In genomic region chr5:17228833-17229291, GRCh38 we compare ENCODE assay signal across 8 cellular contexts. TPM values are rescaled to one million over a fixed set of nuclear protein-coding genes. Genes with fewer than 3 reads are reported as not detected.
A peak's percentile ranks its signal among the peaks of the same experiment; 100 is the strongest.
DNase-seq lines count a peak whose midpoint lies in the region; ATAC-seq, FAIRE-seq and TF ChIP-seq lines count a peak whose summit lies in the region.

No MANE protein-coding gene starts in this region.

- H2AFZ ChIP-seq in GM23338 (no peak overlapping the region), MM.1S (ENCODE audit: low read length) (no peak overlapping the region)

- FAIRE-seq in RCC 7860 (lab: Jason Lieb, UNC), result no peak

- H3K4me1 Mint-ChIP-seq in GM23338, result peaks cover 37% of the 10 kb centered on the region

- TF ChIP-seq CTCF in GM23338 (conservative IDR thresholded peaks at IDR 0.05; ENCODE audit: low read depth in 2 of 2) (no peak), MM.1S (IDR thresholded peaks at IDR 0.05; ENCODE audit: low read length) (no peak)

- H3K9me3 Mint-ChIP-seq in GM23338, result no peaks in the 10 kb centered on the region; the same call in 2 of the 3 replicates

- H3K36me3 ChIP-seq in GM23338 (ENCODE audit: insufficient read depth), result no peaks in the 10 kb centered on the region
- H3K36me3 ChIP-seq in MM.1S (replicated peaks; ENCODE audit: insufficient read depth, low read length), result no peaks in the 10 kb centered on the region

- 0 out of 2 replicates have a peak overlapping the region, but pooled peaks have one; percentile 22 for H3K27ac Mint-ChIP-seq in GM23338

- H3K4me3 ChIP-seq in GM23338, result no peak overlapping the region
- no peak overlapping the region for H3K4me3 ChIP-seq in MM.1S (ENCODE audit: low read length)

- no peak overlapping the region for H3K9ac ChIP-seq in MM.1S (ENCODE audit: low read length)

- H3K27me3 ChIP-seq in GM23338 (ENCODE audit: insufficient read depth) (no peaks in the 10 kb centered on the region), MM.1S (replicated peaks; ENCODE audit: insufficient read depth, low read length) (no peaks in the 10 kb centered on the region)

- H3K4me1 ChIP-seq in GM23338 (ENCODE audit: insufficient read depth), result peaks cover 19% of the 10 kb centered on the region
- H3K4me1 ChIP-seq in MM.1S (ENCODE audit: low read length), result peaks cover 3% of the 10 kb centered on the region

- H3K9me2 ChIP-seq in GM23338 (ENCODE audit: insufficient read depth), result no peaks in the 10 kb centered on the region
- H3K9me2 ChIP-seq in MM.1S (replicated peaks; ENCODE audit: insufficient read depth, low read length), result no peaks in the 10 kb centered on the region

- H3F3A ChIP-seq in GM23338 (replicated peaks; ENCODE audit: low read depth), result no peaks in the 10 kb centered on the region
- no peaks in the 10 kb centered on the region for H3F3A ChIP-seq in MM.1S (ENCODE audit: insufficient read depth, low read length)

- no peak for DNase-seq in GM23338 (ENCODE audit: low spot score)
- DNase-seq in NCI-H2107 treated with DMSO at 0.1 percent for 48 hours (lab: John Stamatoyannopoulos, UW; ENCODE audit: unreplicated experiment), result peak; percentile 86
- DNase-seq in islet precursor cell, result peak; percentile 37
- DNase-seq in MM.1S, result no peak
- DNase-seq in NCI-H2029 (lab: John Stamatoyannopoulos, UW), result no peak
- DNase-seq in RCC 7860 (ENCODE audit: low spot score), result no peak
- DNase-seq in NK-92 treated with Interleukin-12 subunit alpha and Interleukin-12 subunit beta, amount 100 ng/mL, for 24 hours (lab: John Stamatoyannopoulos, UW), result no peak

- ATAC-seq in GM18502 (IDR thresholded peaks at IDR 0.05; ENCODE audit: poor library complexity, unreplicated experiment), result peak; percentile 69
- ATAC-seq in GM23338, result no peak

- H3K79me2 ChIP-seq in GM23338 (replicated peaks; ENCODE audit: insufficient read depth) (peaks cover 93% of the 10 kb centered on the region), MM.1S (ENCODE audit: low read length) (peaks cover 91% of the 10 kb centered on the region)

- H3K4me3 Mint-ChIP-seq in GM23338, result no peak overlapping the region

- H3K9me3 ChIP-seq in MM.1S (replicated peaks; ENCODE audit: insufficient read depth, low read length), result no peaks in the 10 kb centered on the region

- H3K4me2 ChIP-seq in GM23338 (no peak overlapping the region), MM.1S (ENCODE audit: low read depth, low read length) (no peak overlapping the region)

- H3K36me3 Mint-ChIP-seq in GM23338 (ENCODE audit: low read depth), result peaks cover 35% of the 10 kb centered on the region

- peaks cover 24% of the 10 kb centered on the region for H4K20me1 ChIP-seq in GM23338 (replicated peaks; ENCODE audit: insufficient read depth)
- no peaks in the 10 kb centered on the region for H4K20me1 ChIP-seq in MM.1S (ENCODE audit: insufficient read depth, low read length)

- 0 out of 2 replicates have a peak overlapping the region, but pooled peaks have one; percentile 14 for H3K27ac ChIP-seq in GM23338 (ENCODE audit: low read depth)
- H3K27ac ChIP-seq in MM.1S (ENCODE audit: low read length), result no peak overlapping the region

- peaks cover 2% of the 10 kb centered on the region for H3K27me3 Mint-ChIP-seq in GM23338 (ENCODE audit: insufficient read depth, low read depth, poor library complexity)

TF ChIP-seq in GM23338, 12 proteins besides CTCF, POLR2A, EP300 and RAD21 (continues in another document):
- TF ChIP-seq JUNB (IDR thresholded peaks at IDR 0.05; ENCODE audit: unreplicated experiment) (no peak), EZH2 (IDR thresholded peaks at IDR 0.05; ENCODE audit: low read depth, unreplicated experiment) (no peak), ZNF331 (CRISPR knock-in tag; IDR thresholded peaks at IDR 0.05; ENCODE audit: low read depth) (no peak), ZNF462 (CRISPR knock-in tag; IDR thresholded peaks at IDR 0.05) (no peak), ZNF114 (CRISPR knock-in tag; IDR thresholded peaks at IDR 0.05) (no peak), ETS1 (IDR thresholded peaks at IDR 0.05) (no peak), STAT1 (IDR thresholded peaks at IDR 0.05; ENCODE audit: unreplicated experiment) (no peak), EZH2phosphoT487 (IDR thresholded peaks at IDR 0.05; ENCODE audit: unreplicated experiment) (no peak)

RNA-seq across cellular contexts. Expression of gene BASP1, which starts 11.4 kb away (rescaled TPM):
- total RNA-seq in GM23338 (2014; rRNA removed; shearing (Covaris generic)), result 89.4 and 114 TPM in 2 replicates
- 84.2 and 87.5 TPM in 2 replicates for polyA plus RNA-seq in GM23338 (2016; fragmentation: Nextera tagmentation; extraction: Ambion mirVana)

Comparison
In these comparisons a context has a peak if more than half of its experiments do, and no peak if none do; other contexts are left out.
1. DNase-seq: peak in NCI-H2107 treated with DMSO at 0.1 percent for 48 hours (single experiment) and islet precursor cell (single experiment); none in GM23338 (single experiment), MM.1S (single experiment), NCI-H2029 (single experiment), RCC 7860 (single experiment) and NK-92 treated with Interleukin-12 subunit alpha and Interleukin-12 subunit beta, amount 100 ng/mL, for 24 hours (single experiment).